Comparison of ENCODE assay signal across 15 cellular contexts in genomic region chr11:126333142-126333541, GRCh38. TPM values are rescaled to one million over a fixed set of nuclear protein-coding genes. Genes with fewer than 3 reads are reported as not detected.
DNase-seq lines count a peak whose midpoint lies in the region; ATAC-seq lines count a peak whose summit lies in the region.
"Had no signal": no experiment of that assay in that cellular context is flagged by ENCODE, and none has a peak within 500 bp of the region (broad histone marks: within the 10 kb centered on the region; RNA-seq: fewer than 3 reads in every experiment).

No MANE protein-coding gene starts in this region.

- ATAC-seq in stimulated activated naive CD8-positive, alpha-beta T cell treated with anti-CD3 and anti-CD28 coated beads, Interleukin-15, amount 100 ng/mL, for 72 hours: no peak
- ATAC-seq in natural killer cell treated with Interleukin-12 subunit alpha and Interleukin-12 subunit beta and Interleukin-15 and Interleukin-18, amount 100 ng/mL, for 72 hours: no peak
- ATAC-seq in GM18502 (IDR thresholded peaks at IDR 0.05; ENCODE audit: poor library complexity, unreplicated experiment) (no peak), GM18517 (IDR thresholded peaks at IDR 0.05; ENCODE audit: unreplicated experiment) (no peak), HG03135 (IDR thresholded peaks at IDR 0.05; ENCODE audit: unreplicated experiment) (no peak)
- ATAC-seq: Panc1 had no signal

- no peak overlapping the region for H3K4me3 Mint-ChIP-seq in stimulated activated naive CD8-positive, alpha-beta T cell treated with anti-CD3 and anti-CD28 coated beads, Interleukin-15, Interleukin-2, amounts not matched to agents 100 ng/mL and 50 ng/mL, for 24 hours
- H3K4me3 Mint-ChIP-seq in stimulated activated naive CD8-positive, alpha-beta T cell treated with anti-CD3 and anti-CD28 coated beads, Interleukin-15, amount 100 ng/mL, for 72 hours: no peak overlapping the region
- H3K4me3 Mint-ChIP-seq in activated T-helper 1 cell treated with anti-CD3 and anti-CD28 coated beads, Interleukin-12 subunit alpha, Interleukin-12 subunit beta, Interleukin-2, Interleukin-4 antibody, amounts not matched to agents 30 ng/mL and 10 ng/mL and 1 ng/mL, durations not matched to agents 14 hours and 24 hours and 36 hours: no peak overlapping the region
- peak overlapping the region; percentile 56 for H3K4me3 Mint-ChIP-seq in natural killer cell treated with Interleukin-12 subunit alpha and Interleukin-12 subunit beta and Interleukin-15 and Interleukin-18, amount 100 ng/mL, for 72 hours
- no peak overlapping the region for H3K4me3 Mint-ChIP-seq in activated CD4-positive, alpha-beta memory T cell treated with anti-CD3 and anti-CD28 coated beads, Interleukin-2, amount 10 ng/mL, durations not matched to agents 7 days and 5 days

- no peak for DNase-seq in stimulated activated naive CD8-positive, alpha-beta T cell treated with anti-CD3 and anti-CD28 coated beads, Interleukin-15, amount 100 ng/mL, for 72 hours
- DNase-seq in activated T-helper 1 cell treated with anti-CD3 and anti-CD28 coated beads, Interleukin-12 subunit alpha, Interleukin-12 subunit beta, Interleukin-2, Interleukin-4 antibody, amounts not matched to agents 30 ng/mL and 10 ng/mL and 1 ng/mL, durations not matched to agents 14 hours and 24 hours and 36 hours (ENCODE audit: low spot score): no peak
- no peak for DNase-seq in natural killer cell treated with Interleukin-12 subunit alpha and Interleukin-12 subunit beta and Interleukin-15 and Interleukin-18, amount 100 ng/mL, for 72 hours (ENCODE audit: low spot score)
- DNase-seq in activated CD4-positive, alpha-beta memory T cell treated with anti-CD3 and anti-CD28 coated beads, Interleukin-2, amount 10 ng/mL, durations not matched to agents 7 days and 5 days: no peak
- DNase-seq: Calu3, HCEC 1CT, NCI-H1048, NCI-H1694 treated with DMSO at 0.1 percent for 48 hours, NCI-H774, SHP77 treated with DMSO at 0.1 percent for 48 hours had no signal

- H3K9me3 Mint-ChIP-seq in stimulated activated naive CD8-positive, alpha-beta T cell treated with anti-CD3 and anti-CD28 coated beads, Interleukin-15, Interleukin-2, amounts not matched to agents 100 ng/mL and 50 ng/mL, for 24 hours: no peaks in the 10 kb centered on the region
- no peaks in the 10 kb centered on the region for H3K9me3 Mint-ChIP-seq in stimulated activated naive CD8-positive, alpha-beta T cell treated with anti-CD3 and anti-CD28 coated beads, Interleukin-15, amount 100 ng/mL, for 72 hours
- H3K9me3 Mint-ChIP-seq in activated T-helper 1 cell treated with anti-CD3 and anti-CD28 coated beads, Interleukin-12 subunit alpha, Interleukin-12 subunit beta, Interleukin-2, Interleukin-4 antibody, amounts not matched to agents 30 ng/mL and 10 ng/mL and 1 ng/mL, durations not matched to agents 14 hours and 24 hours and 36 hours: no peaks in the 10 kb centered on the region
- H3K9me3 Mint-ChIP-seq in natural killer cell treated with Interleukin-12 subunit alpha and Interleukin-12 subunit beta and Interleukin-15 and Interleukin-18, amount 100 ng/mL, for 72 hours: no peaks in the 10 kb centered on the region
- no peaks in the 10 kb centered on the region for H3K9me3 Mint-ChIP-seq in activated CD4-positive, alpha-beta memory T cell treated with anti-CD3 and anti-CD28 coated beads, Interleukin-2, amount 10 ng/mL, durations not matched to agents 7 days and 5 days

- CTCF ChIA-PET in activated CD4-positive, alpha-beta memory T cell treated with anti-CD3 and anti-CD28 coated beads, Interleukin-2, amount 10 ng/mL, durations not matched to agents 7 days and 5 days (lab: Charles Lee): no interaction called here

- H3K4me1 Mint-ChIP-seq in stimulated activated naive CD8-positive, alpha-beta T cell treated with anti-CD3 and anti-CD28 coated beads, Interleukin-15, Interleukin-2, amounts not matched to agents 100 ng/mL and 50 ng/mL, for 24 hours (ENCODE audit: low read depth): peaks cover 34% of the 10 kb centered on the region
- H3K4me1 Mint-ChIP-seq in stimulated activated naive CD8-positive, alpha-beta T cell treated with anti-CD3 and anti-CD28 coated beads, Interleukin-15, amount 100 ng/mL, for 72 hours: peaks cover 25% of the 10 kb centered on the region
- H3K4me1 Mint-ChIP-seq in activated T-helper 1 cell treated with anti-CD3 and anti-CD28 coated beads, Interleukin-12 subunit alpha, Interleukin-12 subunit beta, Interleukin-2, Interleukin-4 antibody, amounts not matched to agents 30 ng/mL and 10 ng/mL and 1 ng/mL, durations not matched to agents 14 hours and 24 hours and 36 hours (ENCODE audit: low read depth): peaks cover 25% of the 10 kb centered on the region
- H3K4me1 Mint-ChIP-seq in natural killer cell treated with Interleukin-12 subunit alpha and Interleukin-12 subunit beta and Interleukin-15 and Interleukin-18, amount 100 ng/mL, for 72 hours (ENCODE audit: low read depth in 2 of 2): peaks cover 66 to 78% of the 10 kb centered on the region in 2 donors
- H3K4me1 Mint-ChIP-seq in activated CD4-positive, alpha-beta memory T cell treated with anti-CD3 and anti-CD28 coated beads, Interleukin-2, amount 10 ng/mL, durations not matched to agents 7 days and 5 days: peaks cover 14% of the 10 kb centered on the region

- POLR2A ChIA-PET in activated CD4-positive, alpha-beta memory T cell treated with anti-CD3 and anti-CD28 coated beads, Interleukin-2, amount 10 ng/mL, durations not matched to agents 7 days and 5 days (lab: Charles Lee): no interaction called here

- H3K27ac Mint-ChIP-seq in stimulated activated naive CD8-positive, alpha-beta T cell treated with anti-CD3 and anti-CD28 coated beads, Interleukin-15, Interleukin-2, amounts not matched to agents 100 ng/mL and 50 ng/mL, for 24 hours: peak overlapping the region; percentile 45
- no peak overlapping the region for H3K27ac Mint-ChIP-seq in stimulated activated naive CD8-positive, alpha-beta T cell treated with anti-CD3 and anti-CD28 coated beads, Interleukin-15, amount 100 ng/mL, for 72 hours
- H3K27ac Mint-ChIP-seq in activated T-helper 1 cell treated with anti-CD3 and anti-CD28 coated beads, Interleukin-12 subunit alpha, Interleukin-12 subunit beta, Interleukin-2, Interleukin-4 antibody, amounts not matched to agents 30 ng/mL and 10 ng/mL and 1 ng/mL, durations not matched to agents 14 hours and 24 hours and 36 hours: peak overlapping the region; percentile 31
- H3K27ac Mint-ChIP-seq in natural killer cell treated with Interleukin-12 subunit alpha and Interleukin-12 subunit beta and Interleukin-15 and Interleukin-18, amount 100 ng/mL, for 72 hours: peak overlapping the region; percentile 82 to 99
- H3K27ac Mint-ChIP-seq in activated CD4-positive, alpha-beta memory T cell treated with anti-CD3 and anti-CD28 coated beads, Interleukin-2, amount 10 ng/mL, durations not matched to agents 7 days and 5 days: no peak overlapping the region

- no peaks in the 10 kb centered on the region for H3K27me3 Mint-ChIP-seq in stimulated activated naive CD8-positive, alpha-beta T cell treated with anti-CD3 and anti-CD28 coated beads, Interleukin-15, Interleukin-2, amounts not matched to agents 100 ng/mL and 50 ng/mL, for 24 hours
- no peaks in the 10 kb centered on the region for H3K27me3 Mint-ChIP-seq in stimulated activated naive CD8-positive, alpha-beta T cell treated with anti-CD3 and anti-CD28 coated beads, Interleukin-15, amount 100 ng/mL, for 72 hours
- no peaks in the 10 kb centered on the region for H3K27me3 Mint-ChIP-seq in activated T-helper 1 cell treated with anti-CD3 and anti-CD28 coated beads, Interleukin-12 subunit alpha, Interleukin-12 subunit beta, Interleukin-2, Interleukin-4 antibody, amounts not matched to agents 30 ng/mL and 10 ng/mL and 1 ng/mL, durations not matched to agents 14 hours and 24 hours and 36 hours (ENCODE audit: insufficient read depth)
- no peaks in the 10 kb centered on the region for H3K27me3 Mint-ChIP-seq in natural killer cell treated with Interleukin-12 subunit alpha and Interleukin-12 subunit beta and Interleukin-15 and Interleukin-18, amount 100 ng/mL, for 72 hours
- H3K27me3 Mint-ChIP-seq in activated CD4-positive, alpha-beta memory T cell treated with anti-CD3 and anti-CD28 coated beads, Interleukin-2, amount 10 ng/mL, durations not matched to agents 7 days and 5 days: no peaks in the 10 kb centered on the region

- H3K36me3 Mint-ChIP-seq in stimulated activated naive CD8-positive, alpha-beta T cell treated with anti-CD3 and anti-CD28 coated beads, Interleukin-15, Interleukin-2, amounts not matched to agents 100 ng/mL and 50 ng/mL, for 24 hours (ENCODE audit: low read depth): peaks cover 29% of the 10 kb centered on the region
- peaks cover 29% of the 10 kb centered on the region for H3K36me3 Mint-ChIP-seq in activated T-helper 1 cell treated with anti-CD3 and anti-CD28 coated beads, Interleukin-12 subunit alpha, Interleukin-12 subunit beta, Interleukin-2, Interleukin-4 antibody, amounts not matched to agents 30 ng/mL and 10 ng/mL and 1 ng/mL, durations not matched to agents 14 hours and 24 hours and 36 hours (ENCODE audit: low read depth)
- H3K36me3 Mint-ChIP-seq in natural killer cell treated with Interleukin-12 subunit alpha and Interleukin-12 subunit beta and Interleukin-15 and Interleukin-18, amount 100 ng/mL, for 72 hours: peaks cover 12% of the 10 kb centered on the region
- H3K36me3 Mint-ChIP-seq in activated CD4-positive, alpha-beta memory T cell treated with anti-CD3 and anti-CD28 coated beads, Interleukin-2, amount 10 ng/mL, durations not matched to agents 7 days and 5 days (ENCODE audit: low read depth): peaks cover 23% of the 10 kb centered on the region

- intact Hi-C loops in activated T-helper 1 cell treated with anti-CD3 and anti-CD28 coated beads, Interleukin-12 subunit alpha, Interleukin-12 subunit beta, Interleukin-2, Interleukin-4 antibody, amounts not matched to agents 30 ng/mL and 10 ng/mL and 1 ng/mL, durations not matched to agents 14 hours and 24 hours and 36 hours (cut with micrococcal nuclease): no loop called here

RNA-seq across cellular contexts. Expression of gene ST3GAL4, which starts 22.3 kb away (rescaled TPM):
- total RNA-seq in activated T-helper 1 cell treated with anti-CD3 and anti-CD28 coated beads, Interleukin-12 subunit alpha, Interleukin-12 subunit beta, Interleukin-2, Interleukin-4 antibody, amounts not matched to agents 30 ng/mL and 10 ng/mL and 1 ng/mL, durations not matched to agents 14 hours and 24 hours and 36 hours: 13.2 and 14.1 TPM in 2 replicates
- total RNA-seq in natural killer cell treated with Interleukin-12 subunit alpha and Interleukin-12 subunit beta and Interleukin-15 and Interleukin-18, amount 100 ng/mL, for 72 hours: 10 to 100 TPM; 60.4 to 60.9 TPM
- total RNA-seq in activated CD4-positive, alpha-beta memory T cell treated with anti-CD3 and anti-CD28 coated beads, Interleukin-2, amount 10 ng/mL, durations not matched to agents 7 days and 5 days: 1 to 10 TPM; 7.4 to 8.5 TPM

RNA-seq across cellular contexts. Expression of gene DCPS, which starts 29.3 kb away (rescaled TPM):
- total RNA-seq in activated T-helper 1 cell treated with anti-CD3 and anti-CD28 coated beads, Interleukin-12 subunit alpha, Interleukin-12 subunit beta, Interleukin-2, Interleukin-4 antibody, amounts not matched to agents 30 ng/mL and 10 ng/mL and 1 ng/mL, durations not matched to agents 14 hours and 24 hours and 36 hours: 40.4 and 40.5 TPM in 2 replicates
- total RNA-seq in natural killer cell treated with Interleukin-12 subunit alpha and Interleukin-12 subunit beta and Interleukin-15 and Interleukin-18, amount 100 ng/mL, for 72 hours: 10 to 100 TPM; 32.8 to 46.7 TPM
- 10 to 100 TPM; 34.5 to 35.8 TPM for total RNA-seq in activated CD4-positive, alpha-beta memory T cell treated with anti-CD3 and anti-CD28 coated beads, Interleukin-2, amount 10 ng/mL, durations not matched to agents 7 days and 5 days

RNA-seq across cellular contexts. Expression of gene TIRAP, which starts 50.2 kb away (rescaled TPM):
- 13.0 and 15.0 TPM in 2 replicates for total RNA-seq in activated T-helper 1 cell treated with anti-CD3 and anti-CD28 coated beads, Interleukin-12 subunit alpha, Interleukin-12 subunit beta, Interleukin-2, Interleukin-4 antibody, amounts not matched to agents 30 ng/mL and 10 ng/mL and 1 ng/mL, durations not matched to agents 14 hours and 24 hours and 36 hours
- total RNA-seq in natural killer cell treated with Interleukin-12 subunit alpha and Interleukin-12 subunit beta and Interleukin-15 and Interleukin-18, amount 100 ng/mL, for 72 hours: 10 to 100 TPM; 19.8 to 19.9 TPM
- 10 to 100 TPM; 14.2 to 17.0 TPM for total RNA-seq in activated CD4-positive, alpha-beta memory T cell treated with anti-CD3 and anti-CD28 coated beads, Interleukin-2, amount 10 ng/mL, durations not matched to agents 7 days and 5 days

Comparison
In these comparisons a context has a peak if more than half of its experiments do, and no peak if none do; other contexts are left out.
1. H3K27ac Mint-ChIP-seq: peak in stimulated activated naive CD8-positive, alpha-beta T cell treated with anti-CD3 and anti-CD28 coated beads, Interleukin-15, Interleukin-2, amounts not matched to agents 100 ng/mL and 50 ng/mL, for 24 hours (single experiment), activated T-helper 1 cell treated with anti-CD3 and anti-CD28 coated beads, Interleukin-12 subunit alpha, Interleukin-12 subunit beta, Interleukin-2, Interleukin-4 antibody, amounts not matched to agents 30 ng/mL and 10 ng/mL and 1 ng/mL, durations not matched to agents 14 hours and 24 hours and 36 hours (single experiment) and natural killer cell treated with Interleukin-12 subunit alpha and Interleukin-12 subunit beta and Interleukin-15 and Interleukin-18, amount 100 ng/mL, for 72 hours (2 of 2); none in stimulated activated naive CD8-positive, alpha-beta T cell treated with anti-CD3 and anti-CD28 coated beads, Interleukin-15, amount 100 ng/mL, for 72 hours (0 of 2) and activated CD4-positive, alpha-beta memory T cell treated with anti-CD3 and anti-CD28 coated beads, Interleukin-2, amount 10 ng/mL, durations not matched to agents 7 days and 5 days (single experiment).